ENCODE assay signal across 30 cellular contexts in genomic region chr1:168598963-168599362, GRCh38. TPM values are rescaled to one million over a fixed set of nuclear protein-coding genes. Genes with fewer than 3 reads are reported as not detected.
"Had no signal": no experiment of that assay in that cellular context is flagged by ENCODE, and none has a peak within 500 bp of the region (broad histone marks: within the 10 kb centered on the region; RNA-seq: fewer than 3 reads in every experiment).

No MANE protein-coding gene starts in this region.

- H3K27ac Mint-ChIP-seq: activated CD8-positive, alpha-beta T cell treated with anti-CD3 and anti-CD28 coated beads, Interleukin-2, amount 10 ng/mL, durations not matched to agents 7 days and 5 days; activated naive CD4-positive, alpha-beta T cell treated with anti-CD3 and anti-CD28 coated beads, Interleukin-2, amount 50 U/mL, for 72 hours; T-helper 17 cell; WTC11 had no signal

- H3K9me3 Mint-ChIP-seq: activated naive CD4-positive, alpha-beta T cell treated with anti-CD3 and anti-CD28 coated beads, Interleukin-2, amount 50 U/mL, for 72 hours; central memory CD8-positive, alpha-beta T cell had no signal

- H3K4me3 ChIP-seq: adrenal gland, Peyer's patch, SJSA1 had no signal

- H3K36me3 ChIP-seq: adrenal gland, Peyer's patch, SJSA1 had no signal

- H3K27ac ChIP-seq: adrenal gland, Peyer's patch, RWPE1, SJSA1 had no signal

- H3K36me3 Mint-ChIP-seq: activated naive CD4-positive, alpha-beta T cell treated with anti-CD3 and anti-CD28 coated beads, Interleukin-2, amount 50 U/mL, for 72 hours; WTC11 had no signal

- H3K4me1 Mint-ChIP-seq: central memory CD8-positive, alpha-beta T cell; T-helper 17 cell; WTC11 had no signal

- H3K4me3 Mint-ChIP-seq: activated CD8-positive, alpha-beta T cell treated with anti-CD3 and anti-CD28 coated beads, Interleukin-2, amount 10 ng/mL, durations not matched to agents 7 days and 5 days; central memory CD8-positive, alpha-beta T cell; T-helper 17 cell; WTC11 had no signal

- H3K4me1 ChIP-seq: adrenal gland, Peyer's patch, SJSA1 had no signal

- DNase-seq: activated CD4-positive, alpha-beta T cell treated with anti-CD3 and anti-CD28 coated beads for 48 hours; activated CD4-positive, alpha-beta T cell treated with anti-CD3 and anti-CD28 coated beads, Interleukin-2, amount 50 U/mL, for 4 hours; activated CD4-positive, CD25-positive, alpha-beta regulatory T cell treated with anti-CD3 and anti-CD28 coated beads, Interleukin-2, amount 50 U/mL, for 72 hours; activated CD8-positive, alpha-beta memory T cell treated with anti-CD3 and anti-CD28 coated beads, Interleukin-2, amount 50 U/mL, for 48 hours; activated CD8-positive, alpha-beta T cell treated with anti-CD3 and anti-CD28 coated beads, Interleukin-2, amount 10 ng/mL, durations not matched to agents 7 days and 5 days; activated T-cell treated with anti-CD3 and anti-CD28 coated beads, Interleukin-2, amount 50 U/mL, for 1 hour; adrenal gland; aorta; KG1; NCI-H1092; NCI-H1417 treated with DMSO at 0.1 percent for 48 hours; NCI-H1694; NCI-H2029; NCI-H2107; NCI-H2171 treated with DMSO at 0.1 percent for 48 hours; NCI-H510A treated with DMSO at 0.1 percent for 48 hours; NCI-H69; NK-92 treated with Interleukin-12 subunit alpha and Interleukin-12 subunit beta, amount 100 ng/mL, for 24 hours; OCI-M1; Peyer's patch; SHP77; T-helper 17 cell; T-helper 9 cell had no signal

- H3K27me3 Mint-ChIP-seq: central memory CD8-positive, alpha-beta T cell had no signal

- H3K27me3 ChIP-seq: adrenal gland, Peyer's patch, SJSA1 had no signal

- H3K9me3 ChIP-seq: adrenal gland, Peyer's patch, SJSA1 had no signal

- ATAC-seq: activated CD8-positive, alpha-beta T cell treated with anti-CD3 and anti-CD28 coated beads, Interleukin-2, amount 10 ng/mL, durations not matched to agents 7 days and 5 days; T-helper 17 cell had no signal

RNA-seq across cellular contexts. Expression of gene XCL1, which starts 22.6 kb away (rescaled TPM):
- total RNA-seq: LHCN-M2, M059J, Peyer's patch, SJSA1, T-helper 17 cell had no signal

RNA-seq across cellular contexts. Expression of gene XCL2, which starts 55.2 kb away (rescaled TPM):
- total RNA-seq: LHCN-M2, SJSA1, T-helper 17 cell, WTC11 had no signal
- polyA plus RNA-seq: aorta had no signal
